Comparison of ENCODE assay signal across 22 cellular contexts in the genomic region with DNA sequence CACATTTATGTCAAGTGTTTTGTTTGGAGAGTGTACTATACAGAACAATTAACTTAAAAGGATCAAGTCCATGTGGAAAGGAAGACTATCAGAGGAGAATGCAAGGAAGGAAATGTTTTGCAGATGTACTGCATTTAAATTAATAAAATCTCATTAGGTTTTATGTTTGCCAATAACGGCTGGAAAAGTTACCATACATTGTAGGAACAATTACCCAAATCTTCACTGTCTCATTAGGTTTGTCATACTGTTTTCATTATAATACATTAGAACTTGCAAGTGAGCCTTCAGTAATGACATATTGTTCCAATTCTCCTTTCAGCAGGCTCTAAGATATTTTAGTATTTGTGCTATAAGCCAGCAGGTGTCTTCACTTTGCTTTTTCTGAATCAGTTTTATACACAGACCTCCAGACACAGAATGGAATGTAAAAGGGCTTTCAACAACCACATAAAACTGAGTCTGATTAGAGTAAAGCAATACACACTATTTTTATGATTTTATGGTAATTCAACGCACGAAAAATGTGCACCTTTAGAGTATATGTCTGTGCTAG.
"Had no signal": no experiment of that assay in that cellular context is flagged by ENCODE, and none has a peak within 500 bp of the region (broad histone marks: within the 10 kb centered on the region; RNA-seq: fewer than 3 reads in every experiment).

No MANE protein-coding gene starts in this region.

- H3K4me3 Mint-ChIP-seq: immature natural killer cell; mesothelial cell of epicardium; naive B cell; naive thymus-derived CD8-positive, alpha-beta T cell had no signal

- H3K36me3 ChIP-seq: esophagus muscularis mucosa, gastroesophageal sphincter, heart left ventricle, left lung, lower lobe of right lung had no signal

- H3K79me2 ChIP-seq: hepatocyte had no signal

- H3K4me3 ChIP-seq: coronary artery, dorsolateral prefrontal cortex, esophagus muscularis mucosa, gastroesophageal sphincter, heart left ventricle, hepatocyte, left lung, lower lobe of right lung, mucosa of descending colon had no signal

- H3K27ac ChIP-seq: coronary artery, dorsolateral prefrontal cortex, esophagus muscularis mucosa, foreskin keratinocyte, gastroesophageal sphincter, heart left ventricle, hepatocyte, left lung, lower lobe of right lung had no signal

- H3K4me2 ChIP-seq: hepatocyte had no signal

- H3K36me3 Mint-ChIP-seq: immature natural killer cell; mesothelial cell of epicardium; naive B cell; naive thymus-derived CD8-positive, alpha-beta T cell had no signal

- H3K4me1 ChIP-seq: esophagus muscularis mucosa, foreskin keratinocyte, gastroesophageal sphincter, heart left ventricle, left lung, lower lobe of right lung had no signal

- H3K4me1 Mint-ChIP-seq: immature natural killer cell; mesothelial cell of epicardium; naive B cell; naive thymus-derived CD8-positive, alpha-beta T cell had no signal

- H3K9me3 Mint-ChIP-seq: mesothelial cell of epicardium, naive B cell had no signal

- DNase-seq: dermis blood vessel endothelial cell; dorsolateral prefrontal cortex; effector CD4-positive, alpha-beta T cell; effector memory CD4-positive, alpha-beta T cell; foreskin keratinocyte; heart left ventricle; hypothalamus; immature natural killer cell; left cardiac atrium; left lung; left ventricle myocardium superior; lower lobe of right lung; mesenchymal stem cell; mucosa of descending colon; naive B cell; naive thymus-derived CD8-positive, alpha-beta T cell had no signal

- H3K27me3 Mint-ChIP-seq: naive B cell; naive thymus-derived CD8-positive, alpha-beta T cell had no signal

- H3K27ac Mint-ChIP-seq: immature natural killer cell; mesothelial cell of epicardium; naive B cell; naive thymus-derived CD8-positive, alpha-beta T cell had no signal

- H3K27me3 ChIP-seq: dorsolateral prefrontal cortex, esophagus muscularis mucosa, foreskin keratinocyte, gastroesophageal sphincter, heart left ventricle, hepatocyte, left lung had no signal

- H3K9me3 ChIP-seq: esophagus muscularis mucosa, gastroesophageal sphincter, heart left ventricle, left lung, lower lobe of right lung, mucosa of descending colon had no signal

- FAIRE-seq: keratinocyte had no signal

- H2AFZ ChIP-seq: hepatocyte had no signal
